8 cellular contexts compared by ENCODE assay signal in genomic region chr22:24525416-24526037, GRCh38.
DNase-seq lines count a peak whose midpoint lies in the region; ATAC-seq lines count a peak whose summit lies in the region.

No MANE protein-coding gene starts in this region.

- H3K27me3 Mint-ChIP-seq in memory B cell, result no peaks in the 10 kb centered on the region

- H3K36me3 Mint-ChIP-seq in memory B cell, result peaks cover 3% of the 10 kb centered on the region

- peak overlapping the region; percentile 65 for H3K27ac Mint-ChIP-seq in memory B cell

- peaks cover 16% of the 10 kb centered on the region for H3K4me1 Mint-ChIP-seq in memory B cell

- peak overlapping the region; percentile 17 for H3K4me3 Mint-ChIP-seq in memory B cell

- DNase-seq in activated gamma-delta T cell treated with Interleukin-2 at 50 U/mL for 16 hours, result peak; percentile 73
- no peak for DNase-seq in activated gamma-delta T cell (lab: John Stamatoyannopoulos, UW)
- DNase-seq in NCI-H748 (lab: John Stamatoyannopoulos, UW; ENCODE audit: unreplicated experiment), result peak; percentile 61
- peak; percentile 86 to 89 for DNase-seq in activated CD4-positive, alpha-beta T cell treated with anti-CD3 and anti-CD28 coated beads, Interleukin-2, amount 50 U/mL, for 48 hours
- peak; percentile 64 for DNase-seq in effector CD4-positive, alpha-beta T cell
- peak; percentile 76 to 78 for DNase-seq in memory B cell (ENCODE audit: low spot score in 2 of 2)
- peak; percentile 46 to 62 for DNase-seq in stimulated activated CD8-positive, alpha-beta memory T cell treated with anti-CD3 and anti-CD28 coated beads, Interleukin-4, amount 100 ng/mL, for 1 hour (ENCODE audit: low read depth in 2 of 2, low spot score in 1 of 2)

- H3K9me3 Mint-ChIP-seq in memory B cell, result no peaks in the 10 kb centered on the region

- ATAC-seq in HG03159 (IDR thresholded peaks at IDR 0.05; ENCODE audit: unreplicated experiment), result peak; percentile 83
- ATAC-seq in memory B cell (ENCODE audit: low read depth), result peak; percentile 92
